ENCODE assay signal across 8 cellular contexts in the genomic region with DNA sequence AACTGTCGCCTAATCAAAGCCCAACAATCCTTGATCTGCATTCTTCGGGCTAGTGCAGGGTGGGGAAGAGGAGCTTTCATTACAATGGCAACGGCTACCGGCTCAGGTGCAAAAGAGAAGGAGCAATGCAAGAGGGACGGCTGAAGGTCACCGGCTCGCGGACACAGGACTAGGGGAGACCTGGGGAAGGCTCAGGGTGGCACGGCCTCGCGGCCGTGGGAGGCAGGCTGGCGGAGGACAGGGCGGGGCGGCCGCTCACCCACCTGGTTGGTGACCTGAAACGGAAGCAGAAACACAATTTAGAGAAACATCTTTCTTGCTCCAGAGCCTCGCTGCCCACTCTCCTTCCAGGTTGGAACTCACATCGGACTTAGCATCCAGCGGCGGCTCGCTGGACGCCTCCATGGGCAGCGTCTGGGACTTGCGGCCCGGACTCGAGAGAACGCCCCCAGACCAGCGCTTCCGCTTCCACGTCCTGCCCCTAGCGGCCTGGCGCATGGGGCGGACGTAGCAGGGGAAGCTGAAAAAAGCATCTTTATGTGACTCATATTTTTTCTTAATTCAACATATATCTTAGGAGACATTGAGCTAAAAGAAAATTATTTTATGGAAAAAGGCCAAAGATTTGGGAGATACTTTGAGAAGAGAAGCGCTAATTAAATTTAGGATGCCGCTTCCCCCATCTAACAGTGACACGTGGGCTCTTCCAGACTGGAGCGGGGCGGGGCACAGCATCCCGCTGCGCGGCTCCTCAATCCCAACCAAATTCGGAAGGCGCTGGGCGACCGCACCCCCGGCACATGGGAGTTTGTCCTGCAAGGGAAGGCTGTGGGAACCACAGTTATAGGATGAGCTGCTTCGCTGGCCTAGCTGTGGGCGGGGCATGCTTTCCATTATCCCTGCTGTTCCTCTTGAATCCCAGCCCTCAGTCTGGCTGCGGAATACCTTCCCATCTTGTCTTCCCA. TPM values are rescaled to one million over a fixed set of nuclear protein-coding genes. Genes with fewer than 3 reads are reported as not detected.
A peak's percentile ranks its signal among the peaks of the same experiment; 100 is the strongest.
DNase-seq lines count a peak whose midpoint lies in the region; ATAC-seq and TF ChIP-seq lines count a peak whose summit lies in the region.

A gene (minus strand): TSS at position 441 of the 965 bp plus-strand sequence. CDS start 36 bp downstream, at position 405.

- no peaks in the 10 kb centered on the region for H3K27me3 Mint-ChIP-seq in progenitor cell of endocrine pancreas

- no peaks in the 10 kb centered on the region for H3K9me3 Mint-ChIP-seq in progenitor cell of endocrine pancreas (ENCODE audit: low read depth)

- peak within 1 kb of the TSS; percentile 97 for H3K4me3 Mint-ChIP-seq in progenitor cell of endocrine pancreas (ENCODE audit: low read depth)

- DNase-seq in GM13976 (ENCODE audit: low spot score) (peak; percentile 90), NCI-H1417 (lab: John Stamatoyannopoulos, UW) (peak; percentile 95 to 98 (median 96)), amniotic stem cell (lab: John Stamatoyannopoulos, UW) (peak; percentile 73), left cardiac atrium (peak; percentile 86), progenitor cell of endocrine pancreas (ENCODE audit: low spot score, unreplicated experiment) (peak; percentile 43), ureter (ENCODE audit: low spot score) (peak; percentile 80)

- TF ChIP-seq CTCF in GM13976 (IDR thresholded peaks at IDR 0.05; ENCODE audit: borderline replicate concordance, control extremely low read depth, extremely low read depth, insufficient read depth, missing control alignments) (no peak), progenitor cell of endocrine pancreas (IDR thresholded peaks at IDR 0.05; ENCODE audit: unreplicated experiment) (no peak)

- in situ Hi-C loops in GM13976 (cut with MboI; ENCODE audit: low sequenced_read_pairs, unreplicated experiment) = no loop called here

- peaks cover 1% of the 10 kb centered on the region for H3K36me3 Mint-ChIP-seq in progenitor cell of endocrine pancreas (ENCODE audit: insufficient read depth)

- ATAC-seq in HG02763 (IDR thresholded peaks at IDR 0.05; ENCODE audit: unreplicated experiment) = peak; percentile 97
- peak; percentile 97 to 99 for ATAC-seq in left cardiac atrium

- intact Hi-C loops in T-helper 1 cell treated with Interleukin-12 subunit alpha and Interleukin-12 subunit beta and Interleukin-4 antibody, amounts not matched to agents 30 ng/mL and 1 ng/mL, for 36 hours (cut with micrococcal nuclease) = loop anchor here (1.0 to 5.0 kb wide), 7 partner anchors 12 to 1490 kb away; a partner anchor contains a TSS
- intact Hi-C loops in left cardiac atrium (cut with DNase I) = loop anchor here in 1 of 2 donors (5.0 kb wide), 2 partner anchors 50 to 165 kb away; no protein-coding TSS in a partner anchor

- H3K27ac Mint-ChIP-seq in progenitor cell of endocrine pancreas = peak within 1 kb of the TSS; percentile 98

- peaks cover 12% of the 10 kb centered on the region for H3K4me1 Mint-ChIP-seq in progenitor cell of endocrine pancreas (ENCODE audit: low read depth)

RNA-seq across cellular contexts. Expression of the gene that starts here (rescaled TPM):
- total RNA-seq in T-helper 1 cell treated with Interleukin-12 subunit alpha and Interleukin-12 subunit beta and Interleukin-4 antibody, amounts not matched to agents 30 ng/mL and 1 ng/mL, for 36 hours = 112 and 124 TPM in 2 replicates
- total RNA-seq in left cardiac atrium (100 to 1,000 TPM; 118 to 133 TPM), progenitor cell of endocrine pancreas (171 and 172 TPM in 2 replicates), ureter (166 TPM)

Comparison
In these comparisons a context has a peak if more than half of its experiments do, and no peak if none do; other contexts are left out.
1. Peak in every context shown above with its lines: DNase-seq and ATAC-seq.
2. DNase-seq: peak in every context shown above with its lines; median percentile 96 in NCI-H1417; 90 in GM13976; 86 in left cardiac atrium; 80 in ureter; 73 in amniotic stem cell; 43 in progenitor cell of endocrine pancreas.